19 cellular contexts compared by ENCODE assay signal in genomic region chr9:21564186-21564585, GRCh38.
"Had no signal": no experiment of that assay in that cellular context is flagged by ENCODE, and none has a peak within 500 bp of the region (broad histone marks: within the 10 kb centered on the region; RNA-seq: fewer than 3 reads in every experiment).

No MANE protein-coding gene starts in this region.

- ATAC-seq: activated CD4-positive, CD25-positive, alpha-beta regulatory T cell treated with anti-CD3 and anti-CD28 coated beads, Interleukin-2, amount 50 U/mL, for 24 hours; activated naive CD8-positive, alpha-beta T cell treated with anti-CD3 and anti-CD28 coated beads, Interleukin-2, amount 50 U/mL, for 24 hours; body of pancreas; left lobe of liver; lower lobe of right lung; naive thymus-derived CD4-positive, alpha-beta T cell; T-cell had no signal

- H3K27me3 ChIP-seq: foreskin keratinocyte had no signal

- H3K27ac ChIP-seq: body of pancreas, esophagus muscularis mucosa, foreskin keratinocyte, lower lobe of right lung, spleen, thoracic aorta, VCaP had no signal

- H3K4me3 ChIP-seq: body of pancreas, esophagus muscularis mucosa, lower lobe of right lung, spleen, thoracic aorta had no signal

- DNase-seq: activated CD4-positive, alpha-beta memory T cell treated with anti-CD3 and anti-CD28 coated beads, Interleukin-2, amount 10 ng/mL, durations not matched to agents 7 days and 5 days; activated CD4-positive, alpha-beta T cell treated with anti-CD3 and anti-CD28 coated beads, Interleukin-2, amount 10 ng/mL, durations not matched to agents 24 days and 14 days; activated effector memory CD4-positive, alpha-beta T cell treated with anti-CD3 and anti-CD28 coated beads, Interleukin-2, amount 50 U/mL, for 16 hours; activated naive CD4-positive, alpha-beta T cell treated with anti-CD3 and anti-CD28 coated beads, Interleukin-2, amount 10 ng/mL, durations not matched to agents 7 days and 5 days; activated naive CD8-positive, alpha-beta T cell treated with anti-CD3 and anti-CD28 coated beads, Interleukin-2, amount 50 U/mL, for 24 hours; anterior cingulate cortex; body of pancreas; effector CD4-positive, alpha-beta T cell; foreskin keratinocyte; lower lobe of right lung; naive thymus-derived CD4-positive, alpha-beta T cell; spleen; stimulated activated CD4-positive, alpha-beta T cell treated with anti-CD3 and anti-CD28 coated beads, Interleukin-4, amount 100 ng/mL, for 1 hour; T-cell had no signal

- H3K9me3 ChIP-seq: body of pancreas, esophagus muscularis mucosa, lower lobe of right lung, spleen, thoracic aorta had no signal

- H3K36me3 ChIP-seq: esophagus muscularis mucosa, lower lobe of right lung, spleen, thoracic aorta had no signal
